In genomic region chr11:131499199-131499598, GRCh38 we compare ENCODE assay signal across 17 cellular contexts.
A peak's percentile ranks its signal among the peaks of the same experiment; 100 is the strongest.
DNase-seq lines count a peak whose midpoint lies in the region; ATAC-seq and TF ChIP-seq lines count a peak whose summit lies in the region.
"Had no signal": no experiment of that assay in that cellular context is flagged by ENCODE, and none has a peak within 500 bp of the region (broad histone marks: within the 10 kb centered on the region; RNA-seq: fewer than 3 reads in every experiment).

No MANE protein-coding gene starts in this region.

- H3K9me3 ChIP-seq in psoas muscle, result no peaks in the 10 kb centered on the region
- H3K9me3 ChIP-seq: BLaER1 treated with 17β-estradiol and CSF1 and Interleukin-3, amounts not matched to agents 10 nM and 100 nM had no signal

- H3K4me3 ChIP-seq in psoas muscle, result no peak overlapping the region
- H3K4me3 ChIP-seq: BLaER1 treated with 17β-estradiol and CSF1 and Interleukin-3, amounts not matched to agents 10 nM and 100 nM; GM12878 had no signal

- no peaks in the 10 kb centered on the region for H3K27me3 ChIP-seq in psoas muscle (ENCODE audit: insufficient read depth in 3 of 3, low read length in 2 of 3)
- H3K27me3 ChIP-seq: BLaER1 treated with 17β-estradiol and CSF1 and Interleukin-3, amounts not matched to agents 10 nM and 100 nM had no signal

- DNase-seq in left cardiac atrium (peak; percentile 45), Right ventricle myocardium inferior (ENCODE audit: missing footprints) (no peak), NOMO-1 treated with DMSO at 0.1 percent for 48 hours (lab: John Stamatoyannopoulos, UW; ENCODE audit: unreplicated experiment) (peak; percentile 27), psoas muscle (no peak), ecto neural progenitor cell (ENCODE audit: low spot score) (no peak), LoVo (ENCODE audit: low spot score) (no peak)
- DNase-seq: 8988T; AML-193; Calu3; CD4-positive, CD25-positive, alpha-beta regulatory T cell; DMS 273 treated with DMSO at 0.1 percent for 48 hours; HCEC 1CT; HFFc6 had no signal

- intact Hi-C loops in left cardiac atrium (cut with DNase I) (no loop called here), Right ventricle myocardium inferior (cut with DNase I) (no loop called here), psoas muscle (cut with DNase I) (loop anchor here in 1 of 2 donors (10.0 kb wide), 1 partner anchor 156 kb away; no protein-coding TSS in a partner anchor)

- no peaks in the 10 kb centered on the region for H3K36me3 ChIP-seq in psoas muscle (ENCODE audit: insufficient read depth in 1 of 2, low read depth in 1 of 2)
- H3K36me3 ChIP-seq: BLaER1 treated with 17β-estradiol and CSF1 and Interleukin-3, amounts not matched to agents 10 nM and 100 nM had no signal

- peak overlapping the region; percentile 62 for H3K27ac ChIP-seq in cingulate gyrus (ENCODE audit: low read depth, low read length)
- H3K27ac ChIP-seq in temporal lobe (ENCODE audit: low read depth, low read length), result peak overlapping the region; percentile 77
- H3K27ac ChIP-seq in psoas muscle, result no peak overlapping the region
- H3K27ac ChIP-seq: BLaER1 treated with 17β-estradiol and CSF1 and Interleukin-3, amounts not matched to agents 10 nM and 100 nM had no signal

- ATAC-seq in left cardiac atrium (peak in 1 of 2 donors; percentile 68), Right ventricle myocardium inferior (no peak), psoas muscle (no peak)
- ATAC-seq: GM12878 had no signal

- no peaks in the 10 kb centered on the region for H3K4me1 ChIP-seq in psoas muscle

- no peak for TF ChIP-seq CTCF in psoas muscle (IDR thresholded peaks at IDR 0.05)

- WGBS in psoas muscle, 3 donors, result 82 to 90% (median 85%) methylated on average over 8 of the region's 8 CpGs

Comparison
In these comparisons a context has a peak if more than half of its experiments do, and no peak if none do; other contexts are left out.
1. DNase-seq: peak in left cardiac atrium (single experiment) and NOMO-1 treated with DMSO at 0.1 percent for 48 hours (single experiment); none in Right ventricle myocardium inferior (single experiment), psoas muscle (0 of 2), ecto neural progenitor cell (single experiment) and LoVo (single experiment).